ENCODE assay signal across 8 cellular contexts in the genomic region with DNA sequence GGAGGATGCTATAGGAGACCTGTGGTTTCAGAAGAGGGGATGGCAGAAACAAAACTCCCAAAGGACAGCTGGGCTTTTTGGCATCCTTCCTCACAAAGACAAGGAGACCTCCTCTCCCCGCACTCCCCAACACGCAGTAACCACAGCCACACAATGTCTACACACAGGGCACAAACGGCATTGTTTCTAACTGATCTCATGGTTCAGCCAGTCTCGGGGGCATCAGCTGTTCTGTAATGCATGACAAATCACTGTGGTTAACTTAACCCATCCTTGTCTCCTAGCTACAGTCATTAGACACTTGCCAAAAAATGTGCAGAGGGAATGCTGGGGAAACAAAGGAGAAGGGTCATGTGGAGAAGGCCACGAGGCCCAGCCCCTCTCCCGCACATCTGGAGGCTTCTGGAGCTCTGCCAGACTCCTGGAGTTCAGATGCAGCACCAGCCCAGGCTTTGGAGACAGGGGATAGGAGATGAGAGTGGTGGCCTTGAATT. TPM values are rescaled to one million over a fixed set of nuclear protein-coding genes. Genes with fewer than 3 reads are reported as not detected.
A peak's percentile ranks its signal among the peaks of the same experiment; 100 is the strongest.
DNase-seq lines count a peak whose midpoint lies in the region; ATAC-seq and TF ChIP-seq lines count a peak whose summit lies in the region.

No MANE protein-coding gene starts in this region.

- no TSS peak for BruUV-seq in Panc1 (replicated peaks; lab: Mats Ljungman, UMichigan)

- 35% methylated on average over 6 of the region's 6 CpGs for WGBS in sigmoid colon, 2 donors

- CTCF ChIA-PET in Panc1 (lab: Charles Lee): no interaction called here

- ATAC-seq in Panc1 (peak; percentile 48; the same call in 1 of the 2 replicates), GM21423 (IDR thresholded peaks at IDR 0.05; ENCODE audit: unreplicated experiment) (no peak)

- no peaks in the 10 kb centered on the region for H3K36me3 ChIP-seq in Panc1 (ENCODE audit: control insufficient read depth, insufficient read depth, low read length)
- H3K36me3 ChIP-seq in sigmoid colon: no peaks in the 10 kb centered on the region

- in situ Hi-C loops in Panc1 (cut with HindIII; ENCODE audit: low pct_unique_long_range_greater_than_20kb, low sequenced_read_pairs): no loop called here

- H3K4me1 ChIP-seq in Panc1 (ENCODE audit: control insufficient read depth, insufficient read depth, low read length) (no peaks in the 10 kb centered on the region), sigmoid colon (peaks cover 0 to 14% (median 6%) of the 10 kb centered on the region in 4 donors)

- TF ChIP-seq POLR2A in sigmoid colon (IDR thresholded peaks at IDR 0.05): no peak

- no peak overlapping the region for H3K27ac ChIP-seq in Panc1 (ENCODE audit: low read length)
- H3K27ac ChIP-seq in sigmoid colon: peak overlapping the region in 1 of 4 donors; percentile 27

- H3K4me3 ChIP-seq in Panc1 (ENCODE audit: low read depth in 2 of 2, low read length in 2 of 2): no peak overlapping the region
- H3K4me3 ChIP-seq in fibroblast of the aortic adventitia (ENCODE audit: low read depth, low read length): no peak overlapping the region
- no peak overlapping the region for H3K4me3 ChIP-seq in sigmoid colon

- peak; percentile 63 for DNase-seq in GOT3 (lab: John Stamatoyannopoulos, UW)
- DNase-seq in Panc1 (ENCODE audit: low read depth, low spot score): no peak
- DNase-seq in fibroblast of the aortic adventitia (ENCODE audit: low read depth): peak; percentile 95
- DNase-seq in sigmoid colon: peak; percentile 62
- no peak for DNase-seq in SK-N-DZ (ENCODE audit: low spot score)
- DNase-seq in stimulated activated CD4-positive, alpha-beta T cell treated with anti-CD3 and anti-CD28 coated beads, Interleukin-1b, Interleukin-23, amount 100 ng/mL, for 48 hours: no peak
- DNase-seq in stimulated activated CD4-positive, alpha-beta T cell treated with anti-CD3 and anti-CD28 coated beads, Interleukin-2, amount 100 ng/mL, for 48 hours: no peak

- TF ChIP-seq EP300 in sigmoid colon (IDR thresholded peaks at IDR 0.05): no peak

- intact Hi-C loops in Panc1 (cut with micrococcal nuclease; ENCODE audit: unreplicated experiment): no loop called here
- intact Hi-C loops in sigmoid colon (cut with DNase I): no loop called here

- H3K9me3 ChIP-seq in Panc1 (ENCODE audit: control insufficient read depth, insufficient read depth, low read depth, low read length) (no peaks in the 10 kb centered on the region), sigmoid colon (no peaks in the 10 kb centered on the region)

- POLR2A ChIA-PET in Panc1 (lab: Charles Lee): interaction anchor here (0.6 kb wide), 1 partner anchor 10 kb away, joined by 5 read pairs; no protein-coding TSS in a partner anchor

- TF ChIP-seq CTCF in Panc1 (IDR thresholded peaks at IDR 0.05) (no peak), fibroblast of the aortic adventitia (IDR thresholded peaks at IDR 0.05; ENCODE audit: insufficient read depth, low read length) (no peak), sigmoid colon (IDR thresholded peaks at IDR 0.05) (no peak)

- H3K27me3 ChIP-seq in Panc1 (ENCODE audit: control insufficient read depth, insufficient read depth, low read length): no peaks in the 10 kb centered on the region
- no peaks in the 10 kb centered on the region for H3K27me3 ChIP-seq in sigmoid colon

RNA-seq across cellular contexts. Expression of a gene that starts 7.6 kb away (rescaled TPM):
- 0.67 TPM for total RNA-seq in Panc1 (2021; ENCODE audit: unreplicated experiment)
- polyA plus RNA-seq in Panc1 (2012; ENCODE audit: insufficient read length): 0.25 TPM
- 2.0 and 5.3 TPM in 2 replicates for total RNA-seq in fibroblast of the aortic adventitia (ENCODE audit: low replicate concordance)
- 1 to 10 TPM in 1 of 4 donors, under 1 TPM in 2, not detected in 1; under 0.01 to 1.1 (median 0.41) TPM for total RNA-seq in sigmoid colon
- polyA plus RNA-seq in sigmoid colon: under 1 TPM; 0.23 to 0.99 (median 0.60) TPM
- 0.19 TPM in 1 of 2 replicates, not detected in the other for polyA plus RNA-seq in SK-N-DZ (2014; cell fraction: cytosol; rRNA removed)
- 0.38 and 0.44 TPM in 2 replicates for polyA plus RNA-seq in SK-N-DZ (2014; cell fraction: nucleus; rRNA removed)

Comparison
In these comparisons a context has a peak if more than half of its experiments do, and no peak if none do; other contexts are left out.
1. DNase-seq: peak in GOT3 (single experiment), fibroblast of the aortic adventitia (single experiment) and sigmoid colon (single experiment); none in Panc1 (single experiment), SK-N-DZ (single experiment), stimulated activated CD4-positive, alpha-beta T cell treated with anti-CD3 and anti-CD28 coated beads, Interleukin-1b, Interleukin-23, amount 100 ng/mL, for 48 hours (single experiment) and stimulated activated CD4-positive, alpha-beta T cell treated with anti-CD3 and anti-CD28 coated beads, Interleukin-2, amount 100 ng/mL, for 48 hours (0 of 2).